In the genomic region with DNA sequence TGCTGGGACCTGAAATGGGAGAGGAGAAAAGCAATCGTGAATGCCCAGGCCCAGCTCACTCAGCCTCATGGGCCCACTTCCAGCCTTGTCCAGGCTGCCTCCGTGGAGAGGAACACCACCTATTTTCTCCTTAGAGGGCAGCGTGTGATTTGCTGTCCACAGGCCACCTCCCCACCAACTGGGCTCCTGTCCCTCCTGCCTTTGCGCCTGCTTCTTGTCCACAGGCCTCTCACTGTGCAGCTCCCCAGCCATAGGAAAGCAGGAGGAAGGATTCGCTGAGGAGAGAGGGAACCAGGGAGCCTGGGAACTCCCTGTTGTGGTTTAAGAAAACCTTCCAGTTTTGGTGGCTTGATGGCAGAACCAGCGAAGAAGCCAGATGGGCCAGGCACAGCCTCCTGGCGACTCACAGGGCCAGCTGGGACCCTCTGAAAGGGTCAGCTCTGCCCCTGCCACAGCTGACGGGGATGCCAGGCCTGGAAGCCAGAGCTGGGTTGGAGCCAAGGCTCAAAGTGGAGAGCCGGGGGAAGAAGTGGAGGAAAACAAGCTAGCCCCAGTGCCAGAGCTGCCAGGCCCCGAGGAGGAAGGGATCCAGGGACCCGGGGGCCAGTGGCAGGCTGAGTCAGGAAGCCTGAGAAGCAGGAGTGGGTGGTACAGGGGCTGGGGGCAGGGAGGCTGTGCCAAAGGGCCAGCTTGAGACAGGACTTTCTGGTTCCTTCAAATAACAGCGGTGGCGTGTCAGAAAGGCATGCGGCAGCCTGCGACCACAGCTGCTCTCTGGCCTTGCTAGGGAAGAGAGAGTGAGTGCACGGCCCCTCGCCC, we compare ENCODE assay signal across 7 cellular contexts. TPM values are rescaled to one million over a fixed set of nuclear protein-coding genes. Genes with fewer than 3 reads are reported as not detected.
A peak's percentile ranks its signal among the peaks of the same experiment; 100 is the strongest.
DNase-seq lines count a peak whose midpoint lies in the region; FAIRE-seq and TF ChIP-seq lines count a peak whose summit lies in the region.

No MANE protein-coding gene starts in this region.

- peaks cover 10 to 16% of the 10 kb centered on the region in 2 donors for H3K4me1 ChIP-seq in small intestine (ENCODE audit: control insufficient read depth in 2 of 2, insufficient read depth in 1 of 2, low read depth in 1 of 2, low read length in 1 of 2)

- no peak for FAIRE-seq in small intestine (lab: Jason Lieb, UNC)

- H3K27me3 ChIP-seq in kidney epithelial cell (ENCODE audit: control insufficient read depth, insufficient read depth, low read length) (no peaks in the 10 kb centered on the region), small intestine (ENCODE audit: control insufficient read depth in 2 of 2, insufficient read depth in 2 of 2, low read length in 2 of 2) (no peaks in the 10 kb centered on the region)

- peak overlapping the region in 2 of 4 donors; percentile 17 to 22 for H3K4me3 Mint-ChIP-seq in IgD-negative memory B cell

- H3K4me3 ChIP-seq in astrocyte of the spinal cord (ENCODE audit: low read depth, low read length), result no peak overlapping the region
- H3K4me3 ChIP-seq in kidney epithelial cell (ENCODE audit: low read depth, low read length), result no peak overlapping the region
- H3K4me3 ChIP-seq in small intestine (ENCODE audit: low read depth in 1 of 2, low read length in 2 of 2), result no peak overlapping the region

- no peaks in the 10 kb centered on the region for H3K9me3 ChIP-seq in small intestine (ENCODE audit: control insufficient read depth, low read depth)

- peaks cover 1% of the 10 kb centered on the region for H3K36me3 ChIP-seq in kidney epithelial cell (ENCODE audit: control insufficient read depth, insufficient read depth, low read length)
- H3K36me3 ChIP-seq in small intestine (ENCODE audit: control insufficient read depth in 2 of 2, insufficient read depth in 2 of 2, low read length in 2 of 2), result peaks cover 17 to 34% of the 10 kb centered on the region in 2 donors

- H3K27me3 Mint-ChIP-seq in IgD-negative memory B cell, result peaks cover 2% of the 10 kb centered on the region

- in situ Hi-C loops in astrocyte of the spinal cord (cut with HindIII; ENCODE audit: low sequenced_read_pairs), result no loop called here

- H3K4me1 Mint-ChIP-seq in IgD-negative memory B cell, result peaks cover 26 to 37% (median 34%) of the 10 kb centered on the region in 3 donors

- 65 to 75% (median 72%) methylated on average over 14 to 17 of the region's 17 CpGs for WGBS in small intestine, 3 donors

- H3K36me3 Mint-ChIP-seq in IgD-negative memory B cell, result peaks cover 1% of the 10 kb centered on the region

- H3K27ac ChIP-seq in substantia nigra (ENCODE audit: low read depth, low read length, poor library complexity, severe bottlenecking) (peak overlapping the region; percentile 81), small intestine (ENCODE audit: low read depth in 1 of 2, low read length in 1 of 2) (peak overlapping the region in 1 of 2 donors; percentile 43)

- DNase-seq in astrocyte of the spinal cord (ENCODE audit: low read depth, low spot score), result peak; percentile 27
- DNase-seq in kidney epithelial cell (ENCODE audit: low read depth), result peak; percentile 42
- DNase-seq in substantia nigra (lab: John Stamatoyannopoulos, UW), result peak in 43 of 49 donors; percentile 14 to 82 (median 56)
- DNase-seq in small intestine, result no peak
- DNase-seq in NCI-H748 treated with DMSO at 0.1 percent for 48 hours (lab: John Stamatoyannopoulos, UW), result no peak
- no peak for DNase-seq in retina

- no peak for TF ChIP-seq CTCF in astrocyte of the spinal cord (IDR thresholded peaks at IDR 0.05; ENCODE audit: low read depth, low read length)
- TF ChIP-seq CTCF in kidney epithelial cell (IDR thresholded peaks at IDR 0.05; ENCODE audit: insufficient read depth, low read length, poor library complexity, severe bottlenecking), result no peak

- no peaks in the 10 kb centered on the region for H3K9me3 Mint-ChIP-seq in IgD-negative memory B cell

- H3K27ac Mint-ChIP-seq in IgD-negative memory B cell, result peak overlapping the region in 2 of 3 donors; percentile 64 to 98

RNA-seq across cellular contexts. Expression of gene TMBIM1, which starts 9.9 kb away (rescaled TPM):
- polyA plus RNA-seq in IgD-negative memory B cell (147 TPM), small intestine (100 to 1,000 TPM; 112 to 179 (median 131) TPM)
- 155 and 160 TPM in 2 replicates for total RNA-seq in kidney epithelial cell

RNA-seq across cellular contexts. Expression of gene PNKD, which starts 12.1 kb away (rescaled TPM):
- polyA plus RNA-seq in IgD-negative memory B cell (126 TPM), small intestine (100 to 1,000 TPM in 1 of 3 donors, 10 to 100 TPM in 2; 88.4 to 137 (median 91.6) TPM)
- total RNA-seq in kidney epithelial cell, result 36.8 and 45.4 TPM in 2 replicates

RNA-seq across cellular contexts. Expression of gene AAMP, which starts 12.4 kb away (rescaled TPM):
- polyA plus RNA-seq in IgD-negative memory B cell (82.0 TPM), small intestine (100 to 1,000 TPM; 101 to 134 (median 118) TPM)
- 173 and 174 TPM in 2 replicates for total RNA-seq in kidney epithelial cell

RNA-seq across cellular contexts. Expression of gene GPBAR1, which starts 21.6 kb away (rescaled TPM):
- polyA plus RNA-seq in IgD-negative memory B cell (0.64 TPM), small intestine (1 to 10 TPM; 1.3 to 3.9 (median 1.4) TPM)
- 0.92 TPM in 1 of 2 replicates, not detected in the other for total RNA-seq in kidney epithelial cell

Comparison
In these comparisons a context has a peak if more than half of its experiments do, and no peak if none do; other contexts are left out.
1. DNase-seq: peak in astrocyte of the spinal cord (single experiment), kidney epithelial cell (single experiment) and substantia nigra (43 of 49); none in small intestine (single experiment), NCI-H748 treated with DMSO at 0.1 percent for 48 hours (single experiment) and retina (single experiment).